In genomic region chr3:171781711-171782127, GRCh38 we compare ENCODE assay signal across 21 cellular contexts. TPM values are rescaled to one million over a fixed set of nuclear protein-coding genes. Genes with fewer than 3 reads are reported as not detected.
DNase-seq lines count a peak whose midpoint lies in the region; ATAC-seq, FAIRE-seq and TF ChIP-seq lines count a peak whose summit lies in the region.
"Had no signal": no experiment of that assay in that cellular context is flagged by ENCODE, and none has a peak within 500 bp of the region (broad histone marks: within the 10 kb centered on the region; RNA-seq: fewer than 3 reads in every experiment).

No MANE protein-coding gene starts in this region.

- H2AFZ ChIP-seq in astrocyte (ENCODE audit: low read depth, low read length) = no peak overlapping the region

- H3K9me3 Mint-ChIP-seq in astrocyte (ENCODE audit: unreplicated experiment) = no peaks in the 10 kb centered on the region
- H3K9me3 Mint-ChIP-seq: activated naive CD8-positive, alpha-beta T cell treated with anti-CD3 and anti-CD28 coated beads for 36 hours had no signal

- H3K4me2 ChIP-seq in astrocyte (ENCODE audit: low read length) = peak overlapping the region; percentile 34

- no peak overlapping the region for H3K27ac Mint-ChIP-seq in astrocyte (ENCODE audit: unreplicated experiment)
- H3K27ac Mint-ChIP-seq: activated CD4-positive, alpha-beta T cell treated with anti-CD3 and anti-CD28 coated beads for 36 hours; activated naive CD8-positive, alpha-beta T cell treated with anti-CD3 and anti-CD28 coated beads for 36 hours; T-helper 17 cell had no signal

- no peaks in the 10 kb centered on the region for H4K20me1 ChIP-seq in astrocyte (ENCODE audit: insufficient read depth, low read length)

- ATAC-seq in HG02610 (IDR thresholded peaks at IDR 0.05; ENCODE audit: unreplicated experiment) = no peak
- ATAC-seq: activated CD4-positive, alpha-beta T cell treated with anti-CD3 and anti-CD28 coated beads for 36 hours; esophagus mucosa; T-helper 17 cell had no signal

- no peak overlapping the region for H3K4me3 ChIP-seq in astrocyte (ENCODE audit: insufficient read depth, low read depth, low read length)
- H3K4me3 ChIP-seq: BLaER1 treated with 17β-estradiol and CSF1 and Interleukin-3, amounts not matched to agents 10 nM and 100 nM had no signal

- H3K27me3 ChIP-seq in astrocyte (ENCODE audit: insufficient read depth, low read length) = no peaks in the 10 kb centered on the region
- H3K27me3 ChIP-seq: BLaER1 treated with 17β-estradiol and CSF1 and Interleukin-3, amounts not matched to agents 10 nM and 100 nM had no signal

- peak overlapping the region; percentile 30 for H3K9ac ChIP-seq in astrocyte (ENCODE audit: low read length)
- H3K9ac ChIP-seq: BLaER1 treated with 17β-estradiol and CSF1 and Interleukin-3, amounts not matched to agents 10 nM and 100 nM had no signal

- peak overlapping the region; percentile 81 for H3K27ac ChIP-seq in astrocyte (ENCODE audit: low read depth, low read length)
- H3K27ac ChIP-seq: RWPE1 had no signal

- no peaks in the 10 kb centered on the region for H3K9me3 ChIP-seq in astrocyte (ENCODE audit: insufficient read depth, low read depth, low read length)

- no peak for TF ChIP-seq CTCF in astrocyte (IDR thresholded peaks at IDR 0.05; ENCODE audit: insufficient read depth, low read depth, low read length)

- H3K79me2 ChIP-seq in astrocyte (ENCODE audit: insufficient read depth, low read length) = no peaks in the 10 kb centered on the region

- no peaks in the 10 kb centered on the region for H3K36me3 ChIP-seq in astrocyte (ENCODE audit: insufficient read depth, low read length)
- H3K36me3 ChIP-seq: BLaER1 treated with 17β-estradiol and CSF1 and Interleukin-3, amounts not matched to agents 10 nM and 100 nM had no signal

- no peaks in the 10 kb centered on the region for H3K27me3 Mint-ChIP-seq in astrocyte (ENCODE audit: low read depth, unreplicated experiment)

- DNase-seq in ELR (ENCODE audit: low read depth) (peak; percentile 62), astrocyte (ENCODE audit: low read depth) (peak; percentile 62), fibroblast of peridontal ligament (ENCODE audit: extremely low read depth) (peak; percentile 85), pons (ENCODE audit: low spot score) (peak; percentile 90), GF-D8 (lab: John Stamatoyannopoulos, UW) (no peak), NCI-H526 treated with DMSO at 0.1 percent for 48 hours (lab: John Stamatoyannopoulos, UW) (no peak), NCI-H1092 (lab: John Stamatoyannopoulos, UW) (no peak)
- DNase-seq: activated CD4-positive, alpha-beta T cell treated with anti-CD3 and anti-CD28 coated beads for 36 hours; activated naive CD8-positive, alpha-beta T cell treated with anti-CD3 and anti-CD28 coated beads for 36 hours; DMS79 treated with DMSO at 0.1 percent for 48 hours; Karpas-422; NCI-H187; NCI-H774; nucleus accumbens; stimulated activated CD4-positive, alpha-beta T cell treated with anti-CD3 and anti-CD28 coated beads, Interleukin-12 subunit alpha, Interleukin-12 subunit beta, amount 100 ng/mL, for 4 hours; T-helper 17 cell had no signal

- peaks cover 20% of the 10 kb centered on the region for H3K4me1 ChIP-seq in astrocyte (ENCODE audit: insufficient read depth, low read length)

- H3K4me1 Mint-ChIP-seq in astrocyte (ENCODE audit: low read depth, unreplicated experiment) = peaks cover 12% of the 10 kb centered on the region
- H3K4me1 Mint-ChIP-seq: activated CD4-positive, alpha-beta T cell treated with anti-CD3 and anti-CD28 coated beads for 36 hours; activated naive CD8-positive, alpha-beta T cell treated with anti-CD3 and anti-CD28 coated beads for 36 hours had no signal

- no peaks in the 10 kb centered on the region for H3K36me3 Mint-ChIP-seq in astrocyte (ENCODE audit: low read depth, unreplicated experiment)
- H3K36me3 Mint-ChIP-seq: activated naive CD8-positive, alpha-beta T cell treated with anti-CD3 and anti-CD28 coated beads for 36 hours had no signal

- FAIRE-seq in astrocyte (lab: Jason Lieb, UNC) = no peak
- FAIRE-seq: colon had no signal

- no peak overlapping the region for H3K4me3 Mint-ChIP-seq in astrocyte (ENCODE audit: unreplicated experiment)
- H3K4me3 Mint-ChIP-seq: activated CD4-positive, alpha-beta T cell treated with anti-CD3 and anti-CD28 coated beads for 36 hours; activated naive CD8-positive, alpha-beta T cell treated with anti-CD3 and anti-CD28 coated beads for 36 hours; T-helper 17 cell had no signal

RNA-seq across cellular contexts. Expression of gene PLD1, which starts 28.6 kb away (rescaled TPM):
- 21.5 and 24.0 TPM in 2 replicates for total RNA-seq in astrocyte

Comparison
In these comparisons a context has a peak if more than half of its experiments do, and no peak if none do; other contexts are left out.
1. DNase-seq: peak in ELR (single experiment), astrocyte (single experiment), fibroblast of peridontal ligament (single experiment) and pons (single experiment); none in GF-D8 (single experiment), NCI-H526 treated with DMSO at 0.1 percent for 48 hours (single experiment) and NCI-H1092 (single experiment).